ENCODE assay signal across 8 cellular contexts in the genomic region with DNA sequence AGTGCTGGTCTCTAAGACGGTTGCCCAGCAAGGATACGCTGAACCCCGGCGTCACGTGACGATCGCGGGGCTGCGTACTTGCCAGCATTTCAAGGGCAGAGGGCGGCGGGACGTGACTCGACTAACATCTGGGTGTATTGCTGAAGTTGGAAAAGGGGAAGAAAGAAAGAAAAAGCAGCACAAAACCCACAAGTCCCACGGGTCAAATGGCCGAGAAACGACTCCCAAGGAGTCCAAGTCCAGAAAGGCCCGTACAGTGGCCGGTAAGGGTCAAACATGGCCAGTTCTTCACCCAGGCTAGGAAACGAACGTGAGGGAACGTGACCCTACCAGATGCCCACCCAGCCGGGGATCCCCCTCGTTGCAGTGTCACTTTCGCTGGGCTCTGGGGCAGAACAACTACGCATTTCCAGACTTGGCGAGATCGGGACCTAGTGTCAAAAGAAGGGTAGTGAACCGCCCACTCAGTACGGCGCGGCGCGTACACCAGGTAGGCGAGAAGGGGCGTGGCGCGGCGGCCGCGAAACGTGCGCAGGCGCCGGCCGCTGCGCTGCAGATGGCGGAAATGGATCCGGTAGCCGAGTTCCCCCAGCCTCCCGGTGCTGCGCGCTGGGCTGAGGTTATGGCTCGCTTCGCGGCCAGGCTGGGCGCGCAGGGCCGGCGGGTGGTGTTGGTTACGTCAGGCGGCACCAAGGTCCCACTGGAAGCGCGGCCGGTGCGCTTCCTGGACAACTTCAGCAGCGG. TPM values are rescaled to one million over a fixed set of nuclear protein-coding genes. Genes with fewer than 3 reads are reported as not detected.
A peak's percentile ranks its signal among the peaks of the same experiment; 100 is the strongest.
DNase-seq lines count a peak whose midpoint lies in the region; ATAC-seq lines count a peak whose summit lies in the region.

A gene (plus strand): TSS at position 534 of the 744 bp plus-strand sequence. CDS start 23 bp downstream, at position 557.
A gene with protein sequence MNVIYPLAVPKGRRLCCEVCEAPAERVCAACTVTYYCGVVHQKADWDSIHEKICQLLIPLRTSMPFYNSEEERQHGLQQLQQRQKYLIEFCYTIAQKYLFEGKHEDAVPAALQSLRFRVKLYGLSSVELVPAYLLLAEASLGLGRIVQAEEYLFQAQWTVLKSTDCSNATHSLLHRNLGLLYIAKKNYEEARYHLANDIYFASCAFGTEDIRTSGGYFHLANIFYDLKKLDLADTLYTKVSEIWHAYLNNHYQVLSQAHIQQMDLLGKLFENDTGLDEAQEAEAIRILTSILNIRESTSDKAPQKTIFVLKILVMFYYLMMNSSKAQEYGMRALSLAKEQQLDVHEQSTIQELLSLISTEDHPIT (minus strand): TSS at position 13 of the 744 bp plus-strand sequence. CDS start 25 bp downstream, outside the sequence.

- H3K4me1 Mint-ChIP-seq in activated CD4-positive, alpha-beta T cell treated with anti-CD3 and anti-CD28 coated beads for 36 hours = peaks cover 27% of the 10 kb centered on the region

- CTCF ChIA-PET in activated CD4-positive, alpha-beta T cell treated with anti-CD3 and anti-CD28 coated beads for 36 hours (lab: Charles Lee) = no interaction called here

- H3K9me3 Mint-ChIP-seq in activated CD4-positive, alpha-beta T cell treated with anti-CD3 and anti-CD28 coated beads for 36 hours (ENCODE audit: low read depth) = no peaks in the 10 kb centered on the region

- peak within 1 kb of the TSS; percentile 80 for H3K4me3 Mint-ChIP-seq in activated CD4-positive, alpha-beta T cell treated with anti-CD3 and anti-CD28 coated beads for 36 hours

- peak within 1 kb of the TSS; percentile 99 for H3K27ac Mint-ChIP-seq in activated CD4-positive, alpha-beta T cell treated with anti-CD3 and anti-CD28 coated beads for 36 hours

- peaks cover 34% of the 10 kb centered on the region for H3K36me3 Mint-ChIP-seq in activated CD4-positive, alpha-beta T cell treated with anti-CD3 and anti-CD28 coated beads for 36 hours (ENCODE audit: low read depth)

- intact Hi-C loops in activated CD4-positive, alpha-beta T cell treated with anti-CD3 and anti-CD28 coated beads for 36 hours (cut with DNase I, micrococcal nuclease) = loop anchor here (1.0 to 10.0 kb wide), 13 partner anchors 63 to 1474 kb away; a partner anchor contains a TSS

- peak within 1 kb of the TSS; percentile 91 for H3K27ac ChIP-seq in cingulate gyrus (ENCODE audit: low read depth, low read length)

- ATAC-seq in GM19023 (IDR thresholded peaks at IDR 0.05; ENCODE audit: unreplicated experiment) (peak; percentile 89), HG03196 (IDR thresholded peaks at IDR 0.05; ENCODE audit: unreplicated experiment) (peak; percentile 84)
- peak; percentile 92 for ATAC-seq in activated CD4-positive, alpha-beta T cell treated with anti-CD3 and anti-CD28 coated beads for 36 hours

- no peaks in the 10 kb centered on the region for H3K27me3 Mint-ChIP-seq in activated CD4-positive, alpha-beta T cell treated with anti-CD3 and anti-CD28 coated beads for 36 hours

- POLR2A ChIA-PET in activated CD4-positive, alpha-beta T cell treated with anti-CD3 and anti-CD28 coated beads for 36 hours (lab: Charles Lee) = interaction anchor here (0.7 to 0.9 kb wide), 2 partner anchors 226 to 1062 kb away, joined by 3 to 4 read pairs; a partner anchor contains a TSS

- DNase-seq in AML-193 (lab: John Stamatoyannopoulos, UW) (peak; percentile 72 to 79), NCI-H446 (lab: John Stamatoyannopoulos, UW) (peak; percentile 59 to 80), left kidney (ENCODE audit: low read depth, low spot score) (peak; percentile 95)
- DNase-seq in activated CD4-positive, alpha-beta T cell treated with anti-CD3 and anti-CD28 coated beads for 36 hours = peak; percentile 97
- peak; percentile 93 for DNase-seq in stimulated activated CD4-positive, alpha-beta T cell treated with anti-CD3 and anti-CD28 coated beads, Interleukin-1b, Interleukin-23, amount 100 ng/mL, for 48 hours

RNA-seq across cellular contexts. Expression of the first gene that starts in this region (rescaled TPM):
- total RNA-seq in activated CD4-positive, alpha-beta T cell treated with anti-CD3 and anti-CD28 coated beads for 36 hours = 10 to 100 TPM; 47.3 to 47.6 TPM

RNA-seq across cellular contexts. Expression of the second gene that starts in this region (rescaled TPM):
- total RNA-seq in activated CD4-positive, alpha-beta T cell treated with anti-CD3 and anti-CD28 coated beads for 36 hours = 1 to 10 TPM in 1 of 2 experiments, under 1 TPM in 1; 0.64 to 1.6 TPM

Comparison
In these comparisons a context has a peak if more than half of its experiments do, and no peak if none do; other contexts are left out.
1. Peak in every context shown above with its lines: DNase-seq, ATAC-seq and H3K27ac ChIP-seq.